ENCODE assay signal across 16 cellular contexts in the genomic region with DNA sequence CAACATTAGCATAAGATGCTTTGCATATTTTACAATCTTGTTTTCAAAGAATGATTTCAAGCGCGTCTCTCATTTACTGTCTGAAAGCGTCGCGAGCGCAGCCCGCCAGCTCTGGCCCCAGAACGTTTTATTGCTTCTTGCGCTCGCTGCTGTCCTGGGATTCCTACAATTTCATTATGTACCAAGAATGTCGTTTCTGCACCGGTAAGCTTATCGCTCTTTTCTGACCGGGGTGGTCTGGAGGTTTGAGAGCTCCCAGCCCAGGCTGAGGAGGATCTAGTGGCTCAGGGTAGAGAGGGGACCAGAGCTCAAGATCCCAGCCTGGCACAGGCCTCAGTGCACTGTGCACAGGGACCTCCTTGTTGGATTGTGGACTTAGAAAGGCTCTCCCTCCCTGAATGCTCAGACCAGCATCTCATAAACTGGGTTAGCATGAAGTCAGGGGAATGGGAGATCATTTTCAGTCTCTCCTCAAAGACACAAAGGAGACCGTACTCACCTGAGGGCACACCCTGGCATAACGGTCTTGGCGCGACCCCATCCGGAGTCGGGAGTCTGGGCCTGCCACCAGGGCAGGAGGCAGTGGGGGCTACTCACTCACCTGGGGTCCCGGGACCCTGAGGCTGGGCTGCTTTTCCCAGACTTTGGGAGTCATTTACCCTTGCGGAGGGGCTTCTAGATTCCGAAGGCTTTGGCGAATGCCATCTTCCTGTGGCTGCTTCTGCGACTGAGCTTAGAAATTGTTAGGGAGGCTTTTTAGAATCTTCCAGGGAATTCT.
DNase-seq lines count a peak whose midpoint lies in the region; ATAC-seq and TF ChIP-seq lines count a peak whose summit lies in the region.
"Had no signal": no experiment of that assay in that cellular context is flagged by ENCODE, and none has a peak within 500 bp of the region (broad histone marks: within the 10 kb centered on the region; RNA-seq: fewer than 3 reads in every experiment).

No MANE protein-coding gene starts in this region.

- peak overlapping the region; percentile 3 for H3K18ac ChIP-seq in neuronal stem cell (ENCODE audit: low read length)

- no peak overlapping the region for H3K4me2 ChIP-seq in neuronal stem cell (ENCODE audit: insufficient read depth, low read length, poor library complexity, severe bottlenecking)

- no peak overlapping the region for H4K8ac ChIP-seq in neuronal stem cell (ENCODE audit: low read depth, low read length)

- H3K79me1 ChIP-seq in neuronal stem cell (ENCODE audit: low read depth, low read length), result no peaks in the 10 kb centered on the region

- H3K36me3 ChIP-seq in right atrium auricular region (no peaks in the 10 kb centered on the region), neuronal stem cell (replicated peaks in 1 of 2; ENCODE audit: control insufficient read depth in 2 of 2, insufficient read depth in 2 of 2, low read length in 2 of 2) (no peaks in the 10 kb centered on the region), aorta (ENCODE audit: control insufficient read depth in 1 of 2, insufficient read depth in 2 of 2, low read length in 1 of 2) (no peaks in the 10 kb centered on the region)
- H3K36me3 ChIP-seq: tibial nerve had no signal

- no peak for TF ChIP-seq CTCF in right atrium auricular region (IDR thresholded peaks at IDR 0.05)
- no peak for TF ChIP-seq CTCF in coronary artery (IDR thresholded peaks at IDR 0.05)

- H3K23ac ChIP-seq in neuronal stem cell (ENCODE audit: low read depth, low read length, poor library complexity), result no peak overlapping the region

- DNase-seq in right atrium auricular region (ENCODE audit: low spot score), result peak; percentile 48
- DNase-seq in left ventricle myocardium superior, result no peak
- DNase-seq in coronary artery (ENCODE audit: low spot score), result peak; percentile 66
- no peak for DNase-seq in neuronal stem cell (ENCODE audit: low spot score)
- peak; percentile 25 to 26 for DNase-seq in aorta
- no peak for DNase-seq in NCI-H1417 treated with DMSO at 0.1 percent for 48 hours (lab: John Stamatoyannopoulos, UW)
- DNase-seq: EL; HCEC 1CT; kidney glomerular epithelial cell; mesenchymal stem cell; NCI-H1092 treated with DMSO at 0.1 percent for 48 hours; NCI-H2081; OCI-M1; stimulated activated naive CD8-positive, alpha-beta T cell treated with anti-CD3 and anti-CD28 coated beads, Interleukin-15, Interleukin-2, amounts not matched to agents 100 U/mL and 50 U/mL, for 24 hours had no signal

- peaks cover 0 to 6% of the 10 kb centered on the region in 2 donors for H3K4me1 ChIP-seq in right atrium auricular region
- H3K4me1 ChIP-seq in neuronal stem cell (ENCODE audit: control insufficient read depth in 2 of 2, insufficient read depth in 1 of 2, low read depth in 1 of 2, low read length in 2 of 2), result peaks cover 5 to 8% of the 10 kb centered on the region in 2 donors
- no peaks in the 10 kb centered on the region for H3K4me1 ChIP-seq in aorta (ENCODE audit: control insufficient read depth in 1 of 2, insufficient read depth in 2 of 2, low read length in 2 of 2)

- no peak overlapping the region for H3K4ac ChIP-seq in neuronal stem cell (ENCODE audit: low read length)

- peak overlapping the region; percentile 40 for H3K14ac ChIP-seq in neuronal stem cell (ENCODE audit: low read length)

- no peak overlapping the region for H4K91ac ChIP-seq in neuronal stem cell (ENCODE audit: low read depth, low read length, poor library complexity)

- H2BK12ac ChIP-seq in neuronal stem cell (ENCODE audit: low read length), result no peak overlapping the region

- H2BK15ac ChIP-seq in neuronal stem cell (ENCODE audit: low read length), result no peak overlapping the region

- H3K4me3 ChIP-seq in right atrium auricular region (no peak overlapping the region), coronary artery (no peak overlapping the region), neuronal stem cell (ENCODE audit: low read length in 2 of 2) (no peak overlapping the region), aorta (ENCODE audit: low read length in 2 of 2) (no peak overlapping the region)
- H3K4me3 ChIP-seq: tibial nerve had no signal

- H3K9me3 ChIP-seq in right atrium auricular region (no peaks in the 10 kb centered on the region), neuronal stem cell (replicated peaks in 1 of 2; ENCODE audit: control insufficient read depth in 2 of 2, insufficient read depth in 1 of 2, low read depth in 1 of 2, low read length in 2 of 2) (peaks cover 0 to 2% of the 10 kb centered on the region in 2 donors), aorta (ENCODE audit: control insufficient read depth, low read length) (no peaks in the 10 kb centered on the region)
- H3K9me3 ChIP-seq: tibial nerve had no signal

- no peaks in the 10 kb centered on the region for H3K27me3 ChIP-seq in right atrium auricular region
- no peaks in the 10 kb centered on the region for H3K27me3 ChIP-seq in neuronal stem cell (ENCODE audit: control insufficient read depth in 3 of 3, insufficient read depth in 3 of 3, low read depth in 1 of 3, low read length in 3 of 3)
- no peaks in the 10 kb centered on the region for H3K27me3 ChIP-seq in aorta (ENCODE audit: control insufficient read depth in 1 of 2, insufficient read depth in 2 of 2, low read length in 1 of 2)
- H3K27me3 ChIP-seq: tibial nerve had no signal

- H3K9ac ChIP-seq in neuronal stem cell (ENCODE audit: low read depth, low read length, poor library complexity), result no peak overlapping the region

- no peak overlapping the region for H2BK5ac ChIP-seq in neuronal stem cell (ENCODE audit: low read length)

- no CpG with 5 or more reads among the region's 25 CpGs for WGBS in neuronal stem cell (ENCODE audit: extremely low coverage in 2 of 2, insufficient read length in 2 of 2, insufficient replicate concordance in 1 of 2), 2 donors
- 83 to 86% methylated on average over 25 of the region's 25 CpGs for WGBS in aorta, 2 donors

- ATAC-seq in left ventricle myocardium superior (no peak), aorta (ENCODE audit: low FRiP score) (no peak), HG02852 (IDR thresholded peaks at IDR 0.05; ENCODE audit: unreplicated experiment) (no peak)
- ATAC-seq: stimulated activated naive CD8-positive, alpha-beta T cell treated with anti-CD3 and anti-CD28 coated beads, Interleukin-15, Interleukin-2, amounts not matched to agents 100 U/mL and 50 U/mL, for 24 hours had no signal

- intact Hi-C loops in left ventricle myocardium superior (cut with micrococcal nuclease), result no loop called here
- intact Hi-C loops in aorta (cut with DNase I), result loop anchor here in 1 of 2 donors (5.0 kb wide), 1 partner anchor 433 kb away; no protein-coding TSS in a partner anchor

- H3K27ac ChIP-seq in right atrium auricular region, result no peak overlapping the region
- H3K27ac ChIP-seq in coronary artery, result peak overlapping the region in 1 of 2 donors; percentile 85
- H3K27ac ChIP-seq in neuronal stem cell (replicated peaks; ENCODE audit: low read length), result no peak overlapping the region
- peak overlapping the region; percentile 38 to 50 for H3K27ac ChIP-seq in aorta (ENCODE audit: low read depth in 1 of 2, low read length in 2 of 2)
- H3K27ac ChIP-seq: tibial nerve had no signal

- H2AK5ac ChIP-seq in neuronal stem cell (ENCODE audit: low read depth, low read length), result peak overlapping the region; percentile 78

- no peak overlapping the region for H2AFZ ChIP-seq in neuronal stem cell (ENCODE audit: low read length)

- H2BK120ac ChIP-seq in neuronal stem cell (ENCODE audit: low read depth, low read length), result no peak overlapping the region

Comparison
In these comparisons a context has a peak if more than half of its experiments do, and no peak if none do; other contexts are left out.
1. DNase-seq: peak in right atrium auricular region (single experiment), coronary artery (single experiment) and aorta (2 of 2); none in left ventricle myocardium superior (single experiment), neuronal stem cell (single experiment) and NCI-H1417 treated with DMSO at 0.1 percent for 48 hours (single experiment).
2. H3K27ac ChIP-seq: peak in aorta (2 of 2); none in right atrium auricular region (0 of 2) and neuronal stem cell (single experiment).